In the genomic region with DNA sequence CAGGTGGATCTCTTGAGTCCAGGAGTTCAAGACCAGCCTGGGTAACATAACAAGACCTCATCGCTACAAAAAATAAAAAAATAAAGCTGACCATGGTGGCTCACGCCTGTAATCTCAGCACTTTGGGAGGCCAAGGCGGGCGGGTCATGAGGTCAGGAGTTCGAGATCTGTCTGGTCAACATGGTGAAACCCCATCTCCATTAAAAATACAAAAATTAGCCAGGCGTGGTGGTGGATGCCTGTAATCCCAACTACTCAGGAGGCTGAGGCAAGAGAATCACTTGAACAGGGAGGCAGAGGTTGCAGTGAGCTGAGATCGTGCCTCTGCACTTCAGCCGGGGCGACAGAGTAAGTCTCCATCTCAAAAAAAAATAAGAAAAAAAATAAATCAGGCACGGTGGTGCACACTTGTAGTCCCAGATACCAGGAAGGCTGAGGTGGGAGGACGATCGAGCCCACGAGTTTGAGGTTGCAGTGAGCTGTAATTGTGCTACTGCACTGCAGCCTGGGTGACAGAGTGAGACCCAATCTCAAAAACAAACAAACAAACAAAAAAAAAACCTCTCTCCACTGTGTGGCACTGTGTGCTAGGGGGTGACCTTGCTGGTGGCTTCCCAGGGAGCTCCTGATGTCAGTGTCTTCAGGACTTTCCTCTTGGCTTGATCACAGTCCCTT, we compare ENCODE assay signal across 11 cellular contexts. TPM values are rescaled to one million over a fixed set of nuclear protein-coding genes. Genes with fewer than 3 reads are reported as not detected.
DNase-seq lines count a peak whose midpoint lies in the region; ATAC-seq and TF ChIP-seq lines count a peak whose summit lies in the region.
"Had no signal": no experiment of that assay in that cellular context is flagged by ENCODE, and none has a peak within 500 bp of the region (broad histone marks: within the 10 kb centered on the region; RNA-seq: fewer than 3 reads in every experiment).

No MANE protein-coding gene starts in this region.

- DNase-seq in activated naive CD4-positive, alpha-beta T cell treated with anti-CD3 and anti-CD28 coated beads for 36 hours = peak; percentile 36
- DNase-seq in activated naive CD4-positive, alpha-beta T cell treated with anti-CD3 and anti-CD28 coated beads, Interleukin-2, amount 50 U/mL, for 16 hours = no peak
- peak; percentile 67 for DNase-seq in NB4 (ENCODE audit: low read depth)
- DNase-seq in central memory CD8-positive, alpha-beta T cell (ENCODE audit: low spot score in 2 of 2) = no peak
- no peak for DNase-seq in stimulated activated naive B cell treated with anti-CD40 and anti-IgM and Interleukin-4, amounts not matched to agents 10 μg/mL and 1 μg/mL and 100 μg/mL, for 72 hours
- no peak for DNase-seq in mesenchymal stem cell
- DNase-seq: activated effector memory CD4-positive, alpha-beta T cell treated with Interleukin-2 at 50 U/mL for 16 hours; foreskin melanocyte; NCI-H526 treated with DMSO at 0.1 percent for 48 hours had no signal

- TF ChIP-seq POLR2A in NB4 (IDR thresholded peaks at IDR 0.05; ENCODE audit: extremely low read depth, insufficient read length) = no peak

- no peak overlapping the region for H4K8ac ChIP-seq in mesenchymal stem cell (ENCODE audit: low read length)

- no peaks in the 10 kb centered on the region for H3K9me3 ChIP-seq in mesenchymal stem cell (ENCODE audit: control insufficient read depth, low read length)

- no peak overlapping the region for H3K23ac ChIP-seq in mesenchymal stem cell (ENCODE audit: low read length in 2 of 2)

- no peaks in the 10 kb centered on the region for H3K36me3 Mint-ChIP-seq in activated naive CD4-positive, alpha-beta T cell treated with anti-CD3 and anti-CD28 coated beads for 36 hours (ENCODE audit: low read depth)
- H3K36me3 Mint-ChIP-seq in central memory CD8-positive, alpha-beta T cell (ENCODE audit: insufficient read depth) = peaks cover 2% of the 10 kb centered on the region
- H3K36me3 Mint-ChIP-seq in stimulated activated naive B cell treated with anti-CD40 and anti-IgM and Interleukin-4, amounts not matched to agents 10 μg/mL and 1 μg/mL and 100 μg/mL, for 72 hours = no peaks in the 10 kb centered on the region

- no peak overlapping the region for H2BK5ac ChIP-seq in mesenchymal stem cell (ENCODE audit: low read depth, low read length, poor library complexity, severe bottlenecking)

- ATAC-seq in central memory CD8-positive, alpha-beta T cell (replicated peaks; ENCODE audit: extremely low read depth, poor library complexity, severe bottlenecking) = peak; percentile 65
- peak; percentile 50 to 57 for ATAC-seq in stimulated activated naive B cell treated with anti-CD40 and anti-IgM and Interleukin-4, amounts not matched to agents 10 μg/mL and 1 μg/mL and 100 μg/mL, for 72 hours (replicated peaks)
- ATAC-seq in GM19452 (IDR thresholded peaks at IDR 0.05; ENCODE audit: unreplicated experiment) = no peak
- ATAC-seq in HG03196 (IDR thresholded peaks at IDR 0.05; ENCODE audit: unreplicated experiment) = no peak

- H3K27me3 ChIP-seq in mesenchymal stem cell (ENCODE audit: control insufficient read depth in 1 of 2, insufficient read depth in 1 of 2, low read length in 2 of 2) = peaks cover 0 to 6% of the 10 kb centered on the region in 2 experiments

- no peak overlapping the region for H2AFZ ChIP-seq in mesenchymal stem cell (ENCODE audit: low read depth, low read length)

- no peak overlapping the region for H3K14ac ChIP-seq in mesenchymal stem cell (ENCODE audit: low read length in 2 of 2)

- H3K18ac ChIP-seq in mesenchymal stem cell (ENCODE audit: low read depth in 1 of 2, low read length in 2 of 2) = no peak overlapping the region

- H3K9me3 Mint-ChIP-seq in activated naive CD4-positive, alpha-beta T cell treated with anti-CD3 and anti-CD28 coated beads for 36 hours = no peaks in the 10 kb centered on the region
- no peaks in the 10 kb centered on the region for H3K9me3 Mint-ChIP-seq in central memory CD8-positive, alpha-beta T cell
- no peaks in the 10 kb centered on the region for H3K9me3 Mint-ChIP-seq in stimulated activated naive B cell treated with anti-CD40 and anti-IgM and Interleukin-4, amounts not matched to agents 10 μg/mL and 1 μg/mL and 100 μg/mL, for 72 hours

- H4K91ac ChIP-seq in mesenchymal stem cell (ENCODE audit: low read length) = no peak overlapping the region

- H3K4me1 ChIP-seq in mesenchymal stem cell (ENCODE audit: control insufficient read depth, insufficient read depth, low read depth, low read length) = no peaks in the 10 kb centered on the region

- no peak overlapping the region for H3K4me3 Mint-ChIP-seq in activated naive CD4-positive, alpha-beta T cell treated with anti-CD3 and anti-CD28 coated beads for 36 hours
- H3K4me3 Mint-ChIP-seq in central memory CD8-positive, alpha-beta T cell = no peak overlapping the region
- H3K4me3 Mint-ChIP-seq in stimulated activated naive B cell treated with anti-CD40 and anti-IgM and Interleukin-4, amounts not matched to agents 10 μg/mL and 1 μg/mL and 100 μg/mL, for 72 hours = no peak overlapping the region

- CTCF ChIA-PET in activated naive CD4-positive, alpha-beta T cell treated with anti-CD3 and anti-CD28 coated beads for 36 hours (lab: Charles Lee) = interaction anchor here (0.6 to 1.8 kb wide), 5 partner anchors 8 to 1164 kb away, joined by 3 to 8 read pairs (median 4); no protein-coding TSS in a partner anchor

- H2BK120ac ChIP-seq in mesenchymal stem cell (ENCODE audit: low read depth, low read length) = no peak overlapping the region

- no peak overlapping the region for H2BK15ac ChIP-seq in mesenchymal stem cell (ENCODE audit: low read depth, poor library complexity, severe bottlenecking)

- WGBS in mesenchymal stem cell = 86% methylated on average over 9 of the region's 13 CpGs

- H2BK12ac ChIP-seq in mesenchymal stem cell (ENCODE audit: low read length in 2 of 2) = no peak overlapping the region

- H3K36me3 ChIP-seq in mesenchymal stem cell (ENCODE audit: control insufficient read depth in 1 of 2, insufficient read depth in 2 of 2, low read depth in 1 of 2, low read length in 2 of 2) = no peaks in the 10 kb centered on the region

- peak; percentile 26 for TF ChIP-seq CTCF in NB4 (IDR thresholded peaks at IDR 0.05; ENCODE audit: low read depth, low read length)

- no peak overlapping the region for H2AK5ac ChIP-seq in mesenchymal stem cell (ENCODE audit: low read length, severe bottlenecking)

- H3K9ac ChIP-seq in mesenchymal stem cell (ENCODE audit: low read length) = no peak overlapping the region

- H3K79me1 ChIP-seq in mesenchymal stem cell (replicated peaks; ENCODE audit: low read length, poor library complexity, severe bottlenecking) = no peaks in the 10 kb centered on the region

- no peak overlapping the region for H3K4me3 ChIP-seq in NB4 (ENCODE audit: low read depth, low read length)
- H3K4me3 ChIP-seq in mesenchymal stem cell (ENCODE audit: insufficient read depth in 1 of 2, low read depth in 1 of 2, low read length in 2 of 2) = no peak overlapping the region

- no peak overlapping the region for H3K4me2 ChIP-seq in mesenchymal stem cell (ENCODE audit: low read length, poor library complexity, severe bottlenecking)

- H3K4me1 Mint-ChIP-seq in activated naive CD4-positive, alpha-beta T cell treated with anti-CD3 and anti-CD28 coated beads for 36 hours (ENCODE audit: low read depth) = peaks cover 23% of the 10 kb centered on the region
- H3K4me1 Mint-ChIP-seq in central memory CD8-positive, alpha-beta T cell = peaks cover 13% of the 10 kb centered on the region
- peaks cover 9% of the 10 kb centered on the region in 2 donors for H3K4me1 Mint-ChIP-seq in stimulated activated naive B cell treated with anti-CD40 and anti-IgM and Interleukin-4, amounts not matched to agents 10 μg/mL and 1 μg/mL and 100 μg/mL, for 72 hours

- intact Hi-C loops in activated naive CD4-positive, alpha-beta T cell treated with anti-CD3 and anti-CD28 coated beads for 36 hours (cut with micrococcal nuclease) = no loop called here

- no peak overlapping the region for H3K27ac ChIP-seq in mesenchymal stem cell (ENCODE audit: low read length, poor library complexity, severe bottlenecking)

- no peak overlapping the region for H3K4ac ChIP-seq in mesenchymal stem cell (ENCODE audit: low read depth in 1 of 2, low read length in 2 of 2)

- no peaks in the 10 kb centered on the region for H3K27me3 Mint-ChIP-seq in activated naive CD4-positive, alpha-beta T cell treated with anti-CD3 and anti-CD28 coated beads for 36 hours (ENCODE audit: low read depth)
- H3K27me3 Mint-ChIP-seq in central memory CD8-positive, alpha-beta T cell = no peaks in the 10 kb centered on the region
- no peaks in the 10 kb centered on the region for H3K27me3 Mint-ChIP-seq in stimulated activated naive B cell treated with anti-CD40 and anti-IgM and Interleukin-4, amounts not matched to agents 10 μg/mL and 1 μg/mL and 100 μg/mL, for 72 hours

- no peak overlapping the region for H3K27ac Mint-ChIP-seq in activated naive CD4-positive, alpha-beta T cell treated with anti-CD3 and anti-CD28 coated beads for 36 hours
- H3K27ac Mint-ChIP-seq in central memory CD8-positive, alpha-beta T cell (ENCODE audit: low read depth) = peak overlapping the region; percentile 47
- H3K27ac Mint-ChIP-seq in stimulated activated naive B cell treated with anti-CD40 and anti-IgM and Interleukin-4, amounts not matched to agents 10 μg/mL and 1 μg/mL and 100 μg/mL, for 72 hours = no peak overlapping the region

RNA-seq across cellular contexts. Expression of gene MAPK3, which starts 19.8 kb away (rescaled TPM):
- total RNA-seq in activated naive CD4-positive, alpha-beta T cell treated with anti-CD3 and anti-CD28 coated beads for 36 hours = 10 to 100 TPM; 64.3 to 64.5 TPM
- 104 TPM for polyA plus RNA-seq in mesenchymal stem cell (2013, experiment 1 of 2)
- 105 TPM for polyA plus RNA-seq in mesenchymal stem cell (2013, experiment 2 of 2)

RNA-seq across cellular contexts. Expression of gene GDPD3, which starts 29.5 kb away (rescaled TPM):
- total RNA-seq in activated naive CD4-positive, alpha-beta T cell treated with anti-CD3 and anti-CD28 coated beads for 36 hours = 10 to 100 TPM in 1 of 2 experiments, 1 to 10 TPM in 1; 9.1 to 10.3 TPM
- polyA plus RNA-seq in mesenchymal stem cell (2013, experiment 1 of 2) = 2.2 TPM
- 3.1 TPM for polyA plus RNA-seq in mesenchymal stem cell (2013, experiment 2 of 2)

RNA-seq across cellular contexts. Expression of gene CORO1A, which starts 40.6 kb away (rescaled TPM):
- 100 to 1,000 TPM; 855 to 866 TPM for total RNA-seq in activated naive CD4-positive, alpha-beta T cell treated with anti-CD3 and anti-CD28 coated beads for 36 hours
- 1.0 TPM for polyA plus RNA-seq in mesenchymal stem cell (2013, experiment 1 of 2)
- 0.79 TPM for polyA plus RNA-seq in mesenchymal stem cell (2013, experiment 2 of 2)

RNA-seq across cellular contexts. Expression of gene YPEL3, which starts 46.8 kb away (rescaled TPM):
- total RNA-seq in activated naive CD4-positive, alpha-beta T cell treated with anti-CD3 and anti-CD28 coated beads for 36 hours = 10 to 100 TPM; 24.6 to 27.3 TPM
- 36.0 TPM for polyA plus RNA-seq in mesenchymal stem cell (2013, experiment 1 of 2)
- polyA plus RNA-seq in mesenchymal stem cell (2013, experiment 2 of 2) = 34.5 TPM

RNA-seq across cellular contexts. Expression of gene BOLA2B, which starts 50.7 kb away (rescaled TPM):
- 100 to 1,000 TPM; 160 to 173 TPM for total RNA-seq in activated naive CD4-positive, alpha-beta T cell treated with anti-CD3 and anti-CD28 coated beads for 36 hours
- 347 TPM for polyA plus RNA-seq in mesenchymal stem cell (2013, experiment 1 of 2)
- 331 TPM for polyA plus RNA-seq in mesenchymal stem cell (2013, experiment 2 of 2)

Comparison
In these comparisons a context has a peak if more than half of its experiments do, and no peak if none do; other contexts are left out.
1. DNase-seq: peak in activated naive CD4-positive, alpha-beta T cell treated with anti-CD3 and anti-CD28 coated beads for 36 hours (single experiment) and NB4 (single experiment); none in activated naive CD4-positive, alpha-beta T cell treated with anti-CD3 and anti-CD28 coated beads, Interleukin-2, amount 50 U/mL, for 16 hours (single experiment), central memory CD8-positive, alpha-beta T cell (0 of 2), stimulated activated naive B cell treated with anti-CD40 and anti-IgM and Interleukin-4, amounts not matched to agents 10 μg/mL and 1 μg/mL and 100 μg/mL, for 72 hours (single experiment) and mesenchymal stem cell (single experiment).
2. ATAC-seq: peak in central memory CD8-positive, alpha-beta T cell (single experiment) and stimulated activated naive B cell treated with anti-CD40 and anti-IgM and Interleukin-4, amounts not matched to agents 10 μg/mL and 1 μg/mL and 100 μg/mL, for 72 hours (2 of 2); none in GM19452 (single experiment) and HG03196 (single experiment).